In the genomic region with DNA sequence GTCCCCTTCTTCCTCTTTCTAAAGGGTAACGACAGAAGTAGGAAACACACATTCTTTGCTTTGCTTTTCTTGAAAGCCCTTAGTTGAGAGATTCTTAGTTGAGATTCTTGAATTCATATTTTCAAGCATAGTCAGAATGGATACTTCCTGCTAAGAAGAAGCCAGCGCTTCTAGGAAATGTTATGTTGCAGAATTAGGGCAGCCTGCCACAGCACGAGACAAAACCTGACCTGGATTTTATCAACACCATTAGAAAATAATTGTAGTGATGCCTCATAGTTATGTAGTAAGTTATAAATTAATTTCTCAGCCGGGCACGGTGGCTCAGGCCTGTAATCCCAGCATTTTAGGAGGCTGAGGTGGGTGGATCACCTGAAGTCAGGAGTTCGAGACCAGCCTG, we compare ENCODE assay signal across 12 cellular contexts. TPM values are rescaled to one million over a fixed set of nuclear protein-coding genes. Genes with fewer than 3 reads are reported as not detected.
DNase-seq lines count a peak whose midpoint lies in the region; ATAC-seq, FAIRE-seq and TF ChIP-seq lines count a peak whose summit lies in the region.
"Had no signal": no experiment of that assay in that cellular context is flagged by ENCODE, and none has a peak within 500 bp of the region (broad histone marks: within the 10 kb centered on the region; RNA-seq: fewer than 3 reads in every experiment).

No MANE protein-coding gene starts in this region.

- H3K27ac ChIP-seq in endothelial cell of umbilical vein (ENCODE audit: insufficient read depth, low read depth, low read length), result peak overlapping the region; percentile 9

- peak overlapping the region; percentile 21 for H3K4me3 Mint-ChIP-seq in T-helper 1 cell treated with Interleukin-12 subunit alpha and Interleukin-12 subunit beta and Interleukin-4 antibody, amounts not matched to agents 30 μg/mL and 1 μg/mL, for 36 hours
- no peak overlapping the region for H3K4me3 Mint-ChIP-seq in Calu3 (ENCODE audit: low read depth, unreplicated experiment)

- CTCF ChIA-PET in endothelial cell of umbilical vein (lab: Charles Lee) (interaction anchor here (1.2 kb wide), 1 partner anchor 33 kb away, joined by 3 read pairs; no protein-coding TSS in a partner anchor), Calu3 (lab: Charles Lee) (no interaction called here)

- TF ChIP-seq CTCF in endothelial cell of umbilical vein (IDR thresholded peaks at IDR 0.05; ENCODE audit: extremely low read depth in 1 of 2, insufficient read depth in 1 of 2, low read depth in 1 of 2, low read length in 2 of 2), result no peak
- TF ChIP-seq CTCF in Calu3 (IDR thresholded peaks at IDR 0.05; ENCODE audit: unreplicated experiment), result no peak

- no peak overlapping the region for H3K9ac ChIP-seq in endothelial cell of umbilical vein (replicated peaks; ENCODE audit: extremely low read depth, insufficient read depth, low read length)

- no peaks in the 10 kb centered on the region for H3K9me3 ChIP-seq in endothelial cell of umbilical vein (replicated peaks; ENCODE audit: control insufficient read depth, insufficient read depth, low read length)

- BruUV-seq in endothelial cell of umbilical vein (replicated peaks; lab: Mats Ljungman, UMichigan) (no TSS peak), Calu3 (replicated peaks; lab: Mats Ljungman, UMichigan) (no TSS peak)

- H3K4me1 ChIP-seq in endothelial cell of umbilical vein (ENCODE audit: control insufficient read depth, extremely low read depth, insufficient read depth, low read length), result peaks cover 18% of the 10 kb centered on the region

- H2AFZ ChIP-seq in endothelial cell of umbilical vein (ENCODE audit: low read depth, low read length), result peak overlapping the region; percentile 30

- no peaks in the 10 kb centered on the region for H3K9me3 Mint-ChIP-seq in T-helper 1 cell treated with Interleukin-12 subunit alpha and Interleukin-12 subunit beta and Interleukin-4 antibody, amounts not matched to agents 30 μg/mL and 1 μg/mL, for 36 hours
- no peaks in the 10 kb centered on the region for H3K9me3 Mint-ChIP-seq in Calu3 (ENCODE audit: low read depth, unreplicated experiment)

- H3K36me3 Mint-ChIP-seq in T-helper 1 cell treated with Interleukin-12 subunit alpha and Interleukin-12 subunit beta and Interleukin-4 antibody, amounts not matched to agents 30 μg/mL and 1 μg/mL, for 36 hours (ENCODE audit: low read depth), result peaks cover 2% of the 10 kb centered on the region
- no peaks in the 10 kb centered on the region for H3K36me3 Mint-ChIP-seq in Calu3 (ENCODE audit: insufficient read depth, unreplicated experiment)

- no peaks in the 10 kb centered on the region for H3K27me3 ChIP-seq in endothelial cell of umbilical vein (ENCODE audit: control insufficient read depth in 2 of 2, insufficient read depth in 2 of 2, low read length in 2 of 2)

- dilution Hi-C loops in endothelial cell of umbilical vein (cut with MboI; ENCODE audit: extremely low pct_ligation_motif_present, low sequenced_read_pairs), result no loop called here

- H3K27me3 Mint-ChIP-seq in T-helper 1 cell treated with Interleukin-12 subunit alpha and Interleukin-12 subunit beta and Interleukin-4 antibody, amounts not matched to agents 30 μg/mL and 1 μg/mL, for 36 hours (ENCODE audit: low read depth), result no peaks in the 10 kb centered on the region
- H3K27me3 Mint-ChIP-seq in Calu3 (ENCODE audit: unreplicated experiment), result no peaks in the 10 kb centered on the region

- H3K4me3 ChIP-seq in endothelial cell of umbilical vein (replicated peaks in 1 of 3; ENCODE audit: insufficient read depth in 1 of 3, low read depth in 1 of 3, low read length in 3 of 3), result no peak overlapping the region

- DNase-seq in GM04504 (ENCODE audit: low read depth) (peak; percentile 56), endothelial cell of umbilical vein (ENCODE audit: low read depth, low spot score) (peak; percentile 87), pulmonary artery endothelial cell (ENCODE audit: low read depth, low spot score) (peak; percentile 58), NCI-H2171 treated with DMSO at 0.1 percent for 48 hours (lab: John Stamatoyannopoulos, UW) (no peak), NCI-H2107 (lab: John Stamatoyannopoulos, UW) (no peak), Calu3 (no peak)
- DNase-seq: cerebellar nuclear complex; NCI-H1417 treated with DMSO at 0.1 percent for 48 hours; stimulated activated CD8-positive, alpha-beta memory T cell treated with anti-CD3 and anti-CD28 coated beads, Interleukin-4, amount 100 ng/mL, for 48 hours; SW 1271 had no signal

- intact Hi-C loops in endothelial cell of umbilical vein (cut with micrococcal nuclease), result loop anchor here (1.0 kb wide), 1 partner anchor 28 kb away; no protein-coding TSS in a partner anchor
- intact Hi-C loops in Calu3 (cut with micrococcal nuclease; ENCODE audit: unreplicated experiment), result no loop called here

- no peaks in the 10 kb centered on the region for H3K79me2 ChIP-seq in endothelial cell of umbilical vein (ENCODE audit: control insufficient read depth, insufficient read depth, low read length)

- no peak for TF ChIP-seq POLR2A in endothelial cell of umbilical vein (IDR thresholded peaks at IDR 0.05; ENCODE audit: low read depth, low read length)

- peak; percentile 79 for FAIRE-seq in endothelial cell of umbilical vein (lab: Jason Lieb, UNC)

- no peak for ATAC-seq in HG02610 (IDR thresholded peaks at IDR 0.05; ENCODE audit: unreplicated experiment)

- no peaks in the 10 kb centered on the region for H4K20me1 ChIP-seq in endothelial cell of umbilical vein (replicated peaks; ENCODE audit: control insufficient read depth, extremely low read depth, insufficient read depth, low read length)

- H3K4me1 Mint-ChIP-seq in T-helper 1 cell treated with Interleukin-12 subunit alpha and Interleukin-12 subunit beta and Interleukin-4 antibody, amounts not matched to agents 30 μg/mL and 1 μg/mL, for 36 hours (ENCODE audit: low read depth), result peaks cover 44% of the 10 kb centered on the region
- no peaks in the 10 kb centered on the region for H3K4me1 Mint-ChIP-seq in Calu3 (ENCODE audit: low read depth, unreplicated experiment)

- H3K4me2 ChIP-seq in endothelial cell of umbilical vein (ENCODE audit: insufficient read depth, low read length), result peak overlapping the region; percentile 37

- H3K27ac Mint-ChIP-seq in T-helper 1 cell treated with Interleukin-12 subunit alpha and Interleukin-12 subunit beta and Interleukin-4 antibody, amounts not matched to agents 30 μg/mL and 1 μg/mL, for 36 hours, result peak overlapping the region; percentile 74
- no peak overlapping the region for H3K27ac Mint-ChIP-seq in Calu3 (ENCODE audit: unreplicated experiment)

- no peaks in the 10 kb centered on the region for H3K36me3 ChIP-seq in endothelial cell of umbilical vein (ENCODE audit: control insufficient read depth in 2 of 2, extremely low read depth in 1 of 2, insufficient read depth in 2 of 2, low read length in 2 of 2)

- POLR2A ChIA-PET in endothelial cell of umbilical vein (lab: Charles Lee), result no interaction called here

- no peaks in the 10 kb centered on the region for H3K9me1 ChIP-seq in endothelial cell of umbilical vein (replicated peaks; ENCODE audit: control insufficient read depth, extremely low read depth, insufficient read depth, low read length)

TF ChIP-seq in endothelial cell of umbilical vein, 7 proteins besides CTCF, POLR2A, EP300 and RAD21:
- TF ChIP-seq EZH2 (IDR thresholded peaks at IDR 0.05; ENCODE audit: borderline replicate concordance, low read depth, low read length, severe bottlenecking), result no peak
- no peak for TF ChIP-seq FOS (IDR thresholded peaks at IDR 0.05; ENCODE audit: borderline replicate concordance, insufficient read depth, low read length)
- no peak for TF ChIP-seq GATA2 (IDR thresholded peaks at IDR 0.05; ENCODE audit: insufficient read depth, insufficient read length, low read depth, low read length)
- TF ChIP-seq JUN (IDR thresholded peaks at IDR 0.05; ENCODE audit: borderline replicate concordance, insufficient read depth, insufficient read length, low read depth), result no peak
- no peak for TF ChIP-seq POLR2AphosphoS5 (IDR thresholded peaks at IDR 0.05; ENCODE audit: insufficient read depth, low read depth, low read length)
- no peak for TF ChIP-seq MYC (IDR thresholded peaks at IDR 0.05; ENCODE audit: low read depth, low read length)
- TF ChIP-seq, protein P1, sequence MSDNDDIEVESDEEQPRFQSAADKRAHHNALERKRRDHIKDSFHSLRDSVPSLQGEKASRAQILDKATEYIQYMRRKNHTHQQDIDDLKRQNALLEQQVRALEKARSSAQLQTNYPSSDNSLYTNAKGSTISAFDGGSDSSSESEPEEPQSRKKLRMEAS (IDR thresholded peaks at IDR 0.05; ENCODE audit: insufficient read depth, insufficient read length), result no peak

RNA-seq across cellular contexts. Expression of a gene that starts 37.9 kb away (rescaled TPM):
- total RNA-seq in endothelial cell of umbilical vein, result 35.1 and 39.6 TPM in 2 replicates
- polyA plus RNA-seq in endothelial cell of umbilical vein, result 12.5 and 15.4 TPM in 2 replicates
- 13.1 and 13.8 TPM in 2 replicates for polyA plus RNA-seq in endothelial cell of umbilical vein (2011; cell fraction: cytosol; rRNA removed)
- 33.6 and 39.7 TPM in 2 replicates for polyA plus RNA-seq in endothelial cell of umbilical vein (2011; cell fraction: nucleus; rRNA removed)
- 23.2 and 29.1 TPM in 2 replicates for polyA plus RNA-seq in endothelial cell of umbilical vein (2012)
- 55.8 and 62.2 TPM in 2 replicates for polyA minus RNA-seq in endothelial cell of umbilical vein
- polyA minus RNA-seq in endothelial cell of umbilical vein (2011; cell fraction: cytosol; rRNA and poly(A)+ RNA removed), result 145 TPM
- 38.5 and 63.1 TPM in 2 replicates for polyA minus RNA-seq in endothelial cell of umbilical vein (2011; cell fraction: nucleus; rRNA and poly(A)+ RNA removed)
- total RNA-seq in pulmonary artery endothelial cell, result 27.8 and 40.5 TPM in 2 replicates
- 50.6 and 54.7 TPM in 2 replicates for total RNA-seq in Calu3 (2022)

Comparison
In these comparisons a context has a peak if more than half of its experiments do, and no peak if none do; other contexts are left out.
1. DNase-seq: peak in GM04504 (single experiment), endothelial cell of umbilical vein (single experiment) and pulmonary artery endothelial cell (single experiment); none in NCI-H2171 treated with DMSO at 0.1 percent for 48 hours (single experiment), NCI-H2107 (single experiment) and Calu3 (single experiment).